ENCODE assay signal across 10 cellular contexts in the genomic region with DNA sequence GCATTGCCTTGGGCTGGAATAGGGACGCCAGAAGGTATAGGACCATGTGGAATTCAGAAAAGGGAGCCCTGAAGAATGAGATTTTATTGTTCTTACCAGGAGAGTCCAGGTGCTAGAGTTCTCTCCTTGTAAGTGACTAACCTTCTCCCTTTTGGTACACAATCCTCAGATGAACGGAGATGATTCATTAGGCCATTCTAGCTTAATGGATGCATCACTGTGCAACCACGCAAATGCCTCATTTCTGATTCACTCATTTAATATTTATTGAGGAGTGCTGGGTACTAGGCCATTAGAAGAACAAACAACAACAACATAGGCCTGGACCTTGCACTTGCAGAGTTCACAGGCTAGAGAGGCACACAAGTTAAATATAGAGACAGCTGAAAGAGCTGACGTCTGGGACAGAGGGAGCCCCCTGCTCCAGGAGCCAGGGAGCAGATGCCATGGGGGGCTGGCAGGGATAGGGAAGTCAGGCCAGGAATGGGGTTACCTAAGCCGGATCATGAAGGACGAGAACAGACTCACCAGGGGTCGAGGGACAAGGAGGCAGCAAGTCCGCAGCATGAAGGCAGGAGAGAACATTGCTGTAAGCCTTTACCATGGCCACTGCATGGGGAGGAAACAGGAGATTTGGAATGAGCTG.
DNase-seq lines count a peak whose midpoint lies in the region; ATAC-seq and TF ChIP-seq lines count a peak whose summit lies in the region.
"Had no signal": no experiment of that assay in that cellular context is flagged by ENCODE, and none has a peak within 500 bp of the region (broad histone marks: within the 10 kb centered on the region; RNA-seq: fewer than 3 reads in every experiment).

No MANE protein-coding gene starts in this region.

- no peaks in the 10 kb centered on the region for H3K27me3 Mint-ChIP-seq in naive thymus-derived CD8-positive, alpha-beta T cell

- H3K36me3 Mint-ChIP-seq in naive thymus-derived CD8-positive, alpha-beta T cell: peaks cover 0 to under 1% (median 0%) of the 10 kb centered on the region in 3 donors

- H3K4me3 ChIP-seq in astrocyte of the cerebellum (ENCODE audit: low read depth, low read length): no peak overlapping the region
- no peak overlapping the region for H3K4me3 ChIP-seq in kidney epithelial cell (ENCODE audit: low read depth, low read length)
- no peak overlapping the region for H3K4me3 ChIP-seq in uterus
- H3K4me3 ChIP-seq: ovary had no signal

- no peaks in the 10 kb centered on the region for H3K36me3 ChIP-seq in kidney epithelial cell (ENCODE audit: control insufficient read depth, insufficient read depth, low read length)
- H3K36me3 ChIP-seq in uterus: no peaks in the 10 kb centered on the region
- H3K36me3 ChIP-seq: ovary had no signal

- ATAC-seq in naive thymus-derived CD8-positive, alpha-beta T cell: no peak
- ATAC-seq in GM18519 (IDR thresholded peaks at IDR 0.05; ENCODE audit: low FRiP score, unreplicated experiment): no peak
- ATAC-seq: activated T-cell treated with anti-CD3 and anti-CD28 coated beads, Interleukin-2, amount 50 U/mL, for 4 hours had no signal

- intact Hi-C loops in uterus (cut with DNase I; ENCODE audit: low total_unique reads): no loop called here

- in situ Hi-C loops in astrocyte of the cerebellum (cut with HindIII; ENCODE audit: low sequenced_read_pairs): no loop called here

- no peak overlapping the region for H3K27ac Mint-ChIP-seq in naive thymus-derived CD8-positive, alpha-beta T cell

- DNase-seq in activated CD8-positive, alpha-beta memory T cell treated with anti-CD3 and anti-CD28 coated beads for 24 hours: peak; percentile 44
- no peak for DNase-seq in activated CD8-positive, alpha-beta memory T cell treated with anti-CD3 and anti-CD28 coated beads, Interleukin-2, amount 50 U/mL, for 4 hours
- DNase-seq in astrocyte of the cerebellum (ENCODE audit: low read depth) (peak; percentile 73), kidney epithelial cell (ENCODE audit: low read depth) (peak; percentile 97), uterus (peak in 1 of 2 donors; percentile 53), NCI-H748 treated with DMSO at 0.1 percent for 48 hours (lab: John Stamatoyannopoulos, UW) (no peak)
- no peak for DNase-seq in naive thymus-derived CD8-positive, alpha-beta T cell
- DNase-seq: activated T-cell treated with anti-CD3 and anti-CD28 coated beads, Interleukin-2, amount 50 U/mL, for 4 hours had no signal

- no peaks in the 10 kb centered on the region for H3K4me1 Mint-ChIP-seq in naive thymus-derived CD8-positive, alpha-beta T cell

- H3K9me3 ChIP-seq in uterus: no peaks in the 10 kb centered on the region
- H3K9me3 ChIP-seq: ovary had no signal

- H3K4me3 Mint-ChIP-seq in naive thymus-derived CD8-positive, alpha-beta T cell: no peak overlapping the region
- H3K4me3 Mint-ChIP-seq: activated T-cell treated with anti-CD3 and anti-CD28 coated beads, Interleukin-2, amount 50 U/mL, for 4 hours had no signal

- H3K27me3 ChIP-seq in kidney epithelial cell (ENCODE audit: control insufficient read depth, insufficient read depth, low read length) (no peaks in the 10 kb centered on the region), uterus (no peaks in the 10 kb centered on the region)
- H3K27me3 ChIP-seq: ovary had no signal

- TF ChIP-seq POLR2A in uterus (IDR thresholded peaks at IDR 0.05): no peak

- peaks cover 12 to 14% of the 10 kb centered on the region in 2 donors for H3K4me1 ChIP-seq in uterus

- peak overlapping the region; percentile 81 to 94 for H3K27ac ChIP-seq in uterus
- H3K27ac ChIP-seq: ovary had no signal

- POLR2A ChIA-PET in naive thymus-derived CD8-positive, alpha-beta T cell (lab: Charles Lee): no interaction called here

- H3K9me3 Mint-ChIP-seq in naive thymus-derived CD8-positive, alpha-beta T cell: no peaks in the 10 kb centered on the region
- H3K9me3 Mint-ChIP-seq: activated T-cell treated with anti-CD3 and anti-CD28 coated beads, Interleukin-2, amount 50 U/mL, for 4 hours had no signal

- no peak for TF ChIP-seq CTCF in astrocyte of the cerebellum (IDR thresholded peaks at IDR 0.05; ENCODE audit: low read depth, low read length, missing control alignments)
- TF ChIP-seq CTCF in kidney epithelial cell (IDR thresholded peaks at IDR 0.05; ENCODE audit: insufficient read depth, low read length, poor library complexity, severe bottlenecking): no peak
- no peak for TF ChIP-seq CTCF in uterus (IDR thresholded peaks at IDR 0.05)

Comparison
In these comparisons a context has a peak if more than half of its experiments do, and no peak if none do; other contexts are left out.
1. DNase-seq: peak in activated CD8-positive, alpha-beta memory T cell treated with anti-CD3 and anti-CD28 coated beads for 24 hours (single experiment), astrocyte of the cerebellum (single experiment) and kidney epithelial cell (single experiment); none in activated CD8-positive, alpha-beta memory T cell treated with anti-CD3 and anti-CD28 coated beads, Interleukin-2, amount 50 U/mL, for 4 hours (single experiment), naive thymus-derived CD8-positive, alpha-beta T cell (0 of 10) and NCI-H748 treated with DMSO at 0.1 percent for 48 hours (single experiment).